1 cellular context compared by ENCODE assay signal in the genomic region with DNA sequence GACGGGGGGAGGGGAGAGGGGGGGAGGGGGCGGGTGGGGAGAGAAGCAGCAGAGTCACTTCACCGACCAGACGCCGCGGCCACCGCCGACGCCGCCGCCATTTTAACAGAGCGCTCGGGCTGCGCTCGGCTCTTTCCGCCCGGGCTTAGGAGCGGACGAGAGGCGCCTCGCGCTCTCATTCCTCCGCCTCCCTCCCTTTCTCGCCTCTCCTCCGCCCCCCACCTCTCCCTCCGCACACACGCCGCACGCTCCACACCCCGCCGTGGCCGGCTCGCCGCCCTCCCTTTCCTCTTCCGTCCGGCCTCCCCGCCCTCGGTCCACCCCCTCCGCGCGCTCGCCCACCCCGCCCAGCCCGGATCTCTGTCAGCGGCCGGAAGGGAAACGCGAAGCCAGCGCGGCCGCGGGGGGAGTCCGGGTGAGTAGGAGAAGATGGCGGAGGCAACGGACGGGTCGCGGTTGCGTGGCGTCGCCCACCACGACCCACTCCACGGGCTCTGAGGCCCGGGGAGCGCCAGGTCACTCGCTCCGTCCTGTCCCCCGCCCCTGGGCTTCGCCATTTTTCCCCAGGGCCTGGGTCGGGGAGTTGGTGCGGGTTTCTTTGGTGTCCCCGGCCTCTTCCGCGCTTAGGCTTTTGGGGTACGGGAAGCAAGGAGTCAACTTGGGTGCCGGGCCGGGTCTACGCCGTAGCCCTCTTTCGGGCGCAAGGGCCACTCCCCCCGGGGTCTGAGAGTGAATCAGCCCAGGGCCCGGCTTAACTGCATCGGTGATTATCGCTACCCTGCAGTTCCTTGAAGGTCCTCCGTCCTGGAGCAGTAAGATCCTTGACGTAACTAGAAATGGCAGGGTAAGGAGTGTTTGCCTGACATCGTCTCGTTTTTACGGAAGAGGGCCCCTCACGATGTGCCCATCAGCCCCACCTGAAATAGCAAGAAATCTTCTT.
TF ChIP-seq lines count a peak whose summit lies in the region.

A gene with protein sequence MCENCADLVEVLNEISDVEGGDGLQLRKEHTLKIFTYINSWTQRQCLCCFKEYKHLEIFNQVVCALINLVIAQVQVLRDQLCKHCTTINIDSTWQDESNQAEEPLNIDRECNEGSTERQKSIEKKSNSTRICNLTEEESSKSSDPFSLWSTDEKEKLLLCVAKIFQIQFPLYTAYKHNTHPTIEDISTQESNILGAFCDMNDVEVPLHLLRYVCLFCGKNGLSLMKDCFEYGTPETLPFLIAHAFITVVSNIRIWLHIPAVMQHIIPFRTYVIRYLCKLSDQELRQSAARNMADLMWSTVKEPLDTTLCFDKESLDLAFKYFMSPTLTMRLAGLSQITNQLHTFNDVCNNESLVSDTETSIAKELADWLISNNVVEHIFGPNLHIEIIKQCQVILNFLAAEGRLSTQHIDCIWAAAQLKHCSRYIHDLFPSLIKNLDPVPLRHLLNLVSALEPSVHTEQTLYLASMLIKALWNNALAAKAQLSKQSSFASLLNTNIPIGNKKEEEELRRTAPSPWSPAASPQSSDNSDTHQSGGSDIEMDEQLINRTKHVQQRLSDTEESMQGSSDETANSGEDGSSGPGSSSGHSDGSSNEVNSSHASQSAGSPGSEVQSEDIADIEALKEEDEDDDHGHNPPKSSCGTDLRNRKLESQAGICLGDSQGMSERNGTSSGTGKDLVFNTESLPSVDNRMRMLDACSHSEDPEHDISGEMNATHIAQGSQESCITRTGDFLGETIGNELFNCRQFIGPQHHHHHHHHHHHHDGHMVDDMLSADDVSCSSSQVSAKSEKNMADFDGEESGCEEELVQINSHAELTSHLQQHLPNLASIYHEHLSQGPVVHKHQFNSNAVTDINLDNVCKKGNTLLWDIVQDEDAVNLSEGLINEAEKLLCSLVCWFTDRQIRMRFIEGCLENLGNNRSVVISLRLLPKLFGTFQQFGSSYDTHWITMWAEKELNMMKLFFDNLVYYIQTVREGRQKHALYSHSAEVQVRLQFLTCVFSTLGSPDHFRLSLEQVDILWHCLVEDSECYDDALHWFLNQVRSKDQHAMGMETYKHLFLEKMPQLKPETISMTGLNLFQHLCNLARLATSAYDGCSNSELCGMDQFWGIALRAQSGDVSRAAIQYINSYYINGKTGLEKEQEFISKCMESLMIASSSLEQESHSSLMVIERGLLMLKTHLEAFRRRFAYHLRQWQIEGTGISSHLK (N-terminal part only) (minus strand): TSS at position 123 of the 940 bp plus-strand sequence. CDS start 395 bp downstream, outside the sequence.

TF ChIP-seq in HEK293, 187 proteins besides CTCF, POLR2A, EP300 and RAD21 (continued from another document and continues in another):
- TF ChIP-seq, protein P1, sequence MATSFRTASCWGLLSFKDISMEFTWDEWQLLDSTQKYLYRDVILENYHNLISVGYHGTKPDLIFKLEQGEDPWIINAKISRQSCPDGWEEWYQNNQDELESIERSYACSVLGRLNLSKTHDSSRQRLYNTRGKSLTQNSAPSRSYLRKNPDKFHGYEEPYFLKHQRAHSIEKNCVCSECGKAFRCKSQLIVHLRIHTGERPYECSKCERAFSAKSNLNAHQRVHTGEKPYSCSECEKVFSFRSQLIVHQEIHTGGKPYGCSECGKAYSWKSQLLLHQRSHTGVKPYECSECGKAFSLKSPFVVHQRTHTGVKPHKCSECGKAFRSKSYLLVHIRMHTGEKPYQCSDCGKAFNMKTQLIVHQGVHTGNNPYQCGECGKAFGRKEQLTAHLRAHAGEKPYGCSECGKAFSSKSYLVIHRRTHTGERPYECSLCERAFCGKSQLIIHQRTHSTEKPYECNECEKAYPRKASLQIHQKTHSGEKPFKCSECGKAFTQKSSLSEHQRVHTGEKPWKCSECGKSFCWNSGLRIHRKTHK (tag by site-specific recombination; IDR thresholded peaks at IDR 0.05) = no peak
- no peak for TF ChIP-seq ZNF155 (tag by site-specific recombination; IDR thresholded peaks at IDR 0.05)
- TF ChIP-seq ZNF629 (tag by site-specific recombination; IDR thresholded peaks at IDR 0.05) = peak; percentile 53; the same call in 1 of the 2 replicates
- no peak for TF ChIP-seq ZNF354C (tag by site-specific recombination; IDR thresholded peaks at IDR 0.05; ENCODE audit: borderline replicate concordance, low read depth)
- TF ChIP-seq, protein P2, sequence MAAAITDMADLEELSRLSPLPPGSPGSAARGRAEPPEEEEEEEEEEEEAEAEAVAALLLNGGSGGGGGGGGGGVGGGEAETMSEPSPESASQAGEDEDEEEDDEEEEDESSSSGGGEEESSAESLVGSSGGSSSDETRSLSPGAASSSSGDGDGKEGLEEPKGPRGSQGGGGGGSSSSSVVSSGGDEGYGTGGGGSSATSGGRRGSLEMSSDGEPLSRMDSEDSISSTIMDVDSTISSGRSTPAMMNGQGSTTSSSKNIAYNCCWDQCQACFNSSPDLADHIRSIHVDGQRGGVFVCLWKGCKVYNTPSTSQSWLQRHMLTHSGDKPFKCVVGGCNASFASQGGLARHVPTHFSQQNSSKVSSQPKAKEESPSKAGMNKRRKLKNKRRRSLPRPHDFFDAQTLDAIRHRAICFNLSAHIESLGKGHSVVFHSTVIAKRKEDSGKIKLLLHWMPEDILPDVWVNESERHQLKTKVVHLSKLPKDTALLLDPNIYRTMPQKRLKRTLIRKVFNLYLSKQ (tag by site-specific recombination; IDR thresholded peaks at IDR 0.05; ENCODE audit: borderline replicate concordance) = no peak
- TF ChIP-seq HOXA7 (CRISPR knock-in tag; IDR thresholded peaks at IDR 0.05; ENCODE audit: borderline replicate concordance) = no peak
- TF ChIP-seq ZIC2 (tag by site-specific recombination; IDR thresholded peaks at IDR 0.05) = peak; percentile 33
- TF ChIP-seq, protein P3, sequence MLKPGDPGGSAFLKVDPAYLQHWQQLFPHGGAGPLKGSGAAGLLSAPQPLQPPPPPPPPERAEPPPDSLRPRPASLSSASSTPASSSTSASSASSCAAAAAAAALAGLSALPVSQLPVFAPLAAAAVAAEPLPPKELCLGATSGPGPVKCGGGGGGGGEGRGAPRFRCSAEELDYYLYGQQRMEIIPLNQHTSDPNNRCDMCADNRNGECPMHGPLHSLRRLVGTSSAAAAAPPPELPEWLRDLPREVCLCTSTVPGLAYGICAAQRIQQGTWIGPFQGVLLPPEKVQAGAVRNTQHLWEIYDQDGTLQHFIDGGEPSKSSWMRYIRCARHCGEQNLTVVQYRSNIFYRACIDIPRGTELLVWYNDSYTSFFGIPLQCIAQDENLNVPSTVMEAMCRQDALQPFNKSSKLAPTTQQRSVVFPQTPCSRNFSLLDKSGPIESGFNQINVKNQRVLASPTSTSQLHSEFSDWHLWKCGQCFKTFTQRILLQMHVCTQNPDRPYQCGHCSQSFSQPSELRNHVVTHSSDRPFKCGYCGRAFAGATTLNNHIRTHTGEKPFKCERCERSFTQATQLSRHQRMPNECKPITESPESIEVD (tag by site-specific recombination; IDR thresholded peaks at IDR 0.05) = no peak
- peak; percentile 71; the same call in 1 of the 2 replicates for TF ChIP-seq KLF7 (tag by site-specific recombination; IDR thresholded peaks at IDR 0.05; ENCODE audit: borderline replicate concordance)
- TF ChIP-seq, protein P4, sequence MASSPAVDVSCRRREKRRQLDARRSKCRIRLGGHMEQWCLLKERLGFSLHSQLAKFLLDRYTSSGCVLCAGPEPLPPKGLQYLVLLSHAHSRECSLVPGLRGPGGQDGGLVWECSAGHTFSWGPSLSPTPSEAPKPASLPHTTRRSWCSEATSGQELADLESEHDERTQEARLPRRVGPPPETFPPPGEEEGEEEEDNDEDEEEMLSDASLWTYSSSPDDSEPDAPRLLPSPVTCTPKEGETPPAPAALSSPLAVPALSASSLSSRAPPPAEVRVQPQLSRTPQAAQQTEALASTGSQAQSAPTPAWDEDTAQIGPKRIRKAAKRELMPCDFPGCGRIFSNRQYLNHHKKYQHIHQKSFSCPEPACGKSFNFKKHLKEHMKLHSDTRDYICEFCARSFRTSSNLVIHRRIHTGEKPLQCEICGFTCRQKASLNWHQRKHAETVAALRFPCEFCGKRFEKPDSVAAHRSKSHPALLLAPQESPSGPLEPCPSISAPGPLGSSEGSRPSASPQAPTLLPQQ (tag by site-specific recombination; IDR thresholded peaks at IDR 0.05) = no peak; the same call in 1 of the 2 replicates
- TF ChIP-seq ZNF214 (tag by site-specific recombination; IDR thresholded peaks at IDR 0.05; ENCODE audit: borderline replicate concordance) = no peak
- TF ChIP-seq ZBTB8A (tag by site-specific recombination; IDR thresholded peaks at IDR 0.05) = peak; percentile 99
- no peak for TF ChIP-seq ZNF146 (tag by site-specific recombination; IDR thresholded peaks at IDR 0.05)
- TF ChIP-seq ZSCAN23 (tag by site-specific recombination; IDR thresholded peaks at IDR 0.05) = no peak
- no peak for TF ChIP-seq ZNF558 (tag by site-specific recombination; IDR thresholded peaks at IDR 0.05)
- no peak for TF ChIP-seq ZNF792 (tag by site-specific recombination; IDR thresholded peaks at IDR 0.05)
- TF ChIP-seq, protein P5, sequence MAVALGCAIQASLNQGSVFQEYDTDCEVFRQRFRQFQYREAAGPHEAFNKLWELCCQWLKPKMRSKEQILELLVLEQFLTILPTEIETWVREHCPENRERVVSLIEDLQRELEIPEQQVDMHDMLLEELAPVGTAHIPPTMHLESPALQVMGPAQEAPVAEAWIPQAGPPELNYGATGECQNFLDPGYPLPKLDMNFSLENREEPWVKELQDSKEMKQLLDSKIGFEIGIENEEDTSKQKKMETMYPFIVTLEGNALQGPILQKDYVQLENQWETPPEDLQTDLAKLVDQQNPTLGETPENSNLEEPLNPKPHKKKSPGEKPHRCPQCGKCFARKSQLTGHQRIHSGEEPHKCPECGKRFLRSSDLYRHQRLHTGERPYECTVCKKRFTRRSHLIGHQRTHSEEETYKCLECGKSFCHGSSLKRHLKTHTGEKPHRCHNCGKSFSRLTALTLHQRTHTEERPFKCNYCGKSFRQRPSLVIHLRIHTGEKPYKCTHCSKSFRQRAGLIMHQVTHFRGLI (tag by site-specific recombination; IDR thresholded peaks at IDR 0.05) = no peak
- no peak for TF ChIP-seq OSR2 (tag by site-specific recombination; IDR thresholded peaks at IDR 0.05)
- TF ChIP-seq ZNF529 (tag by site-specific recombination; IDR thresholded peaks at IDR 0.05; ENCODE audit: insufficient replicate concordance) = no peak
- TF ChIP-seq ZBTB17 (tag by site-specific recombination; IDR thresholded peaks at IDR 0.05) = no peak
- no peak for TF ChIP-seq ZBTB48 (tag by site-specific recombination; IDR thresholded peaks at IDR 0.05)
- no peak for TF ChIP-seq ZNF133 (tag by site-specific recombination; IDR thresholded peaks at IDR 0.05)
- TF ChIP-seq REPIN1 (tag by site-specific recombination; IDR thresholded peaks at IDR 0.05; ENCODE audit: low read depth) = no peak
- TF ChIP-seq ZNF19 (tag by site-specific recombination; IDR thresholded peaks at IDR 0.05; ENCODE audit: low read depth) = no peak
- TF ChIP-seq ZNF514 (tag by site-specific recombination; IDR thresholded peaks at IDR 0.05) = no peak
- no peak for TF ChIP-seq ZNF24 (tag by site-specific recombination; IDR thresholded peaks at IDR 0.05)
- TF ChIP-seq, protein P6, sequence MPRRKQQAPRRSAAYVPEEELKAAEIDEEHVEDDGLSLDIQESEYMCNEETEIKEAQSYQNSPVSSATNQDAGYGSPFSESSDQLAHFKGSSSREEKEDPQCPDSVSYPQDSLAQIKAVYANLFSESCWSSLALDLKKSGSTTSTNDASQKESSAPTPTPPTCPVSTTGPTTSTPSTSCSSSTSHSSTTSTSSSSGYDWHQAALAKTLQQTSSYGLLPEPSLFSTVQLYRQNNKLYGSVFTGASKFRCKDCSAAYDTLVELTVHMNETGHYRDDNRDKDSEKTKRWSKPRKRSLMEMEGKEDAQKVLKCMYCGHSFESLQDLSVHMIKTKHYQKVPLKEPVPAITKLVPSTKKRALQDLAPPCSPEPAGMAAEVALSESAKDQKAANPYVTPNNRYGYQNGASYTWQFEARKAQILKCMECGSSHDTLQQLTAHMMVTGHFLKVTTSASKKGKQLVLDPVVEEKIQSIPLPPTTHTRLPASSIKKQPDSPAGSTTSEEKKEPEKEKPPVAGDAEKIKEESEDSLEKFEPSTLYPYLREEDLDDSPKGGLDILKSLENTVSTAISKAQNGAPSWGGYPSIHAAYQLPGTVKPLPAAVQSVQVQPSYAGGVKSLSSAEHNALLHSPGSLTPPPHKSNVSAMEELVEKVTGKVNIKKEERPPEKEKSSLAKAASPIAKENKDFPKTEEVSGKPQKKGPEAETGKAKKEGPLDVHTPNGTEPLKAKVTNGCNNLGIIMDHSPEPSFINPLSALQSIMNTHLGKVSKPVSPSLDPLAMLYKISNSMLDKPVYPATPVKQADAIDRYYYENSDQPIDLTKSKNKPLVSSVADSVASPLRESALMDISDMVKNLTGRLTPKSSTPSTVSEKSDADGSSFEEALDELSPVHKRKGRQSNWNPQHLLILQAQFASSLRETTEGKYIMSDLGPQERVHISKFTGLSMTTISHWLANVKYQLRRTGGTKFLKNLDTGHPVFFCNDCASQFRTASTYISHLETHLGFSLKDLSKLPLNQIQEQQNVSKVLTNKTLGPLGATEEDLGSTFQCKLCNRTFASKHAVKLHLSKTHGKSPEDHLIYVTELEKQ (tag by site-specific recombination; IDR thresholded peaks at IDR 0.05; ENCODE audit: borderline replicate concordance) = no peak
- TF ChIP-seq ZBTB21 (tag by site-specific recombination; IDR thresholded peaks at IDR 0.05) = no peak
- TF ChIP-seq ZNF16 (tag by site-specific recombination; IDR thresholded peaks at IDR 0.05; ENCODE audit: low read depth) = no peak
- peak; percentile 46; the same call in 1 of the 2 replicates for TF ChIP-seq ZEB2 (tag by site-specific recombination; IDR thresholded peaks at IDR 0.05)
- no peak for TF ChIP-seq ZNF248 (tag by site-specific recombination; IDR thresholded peaks at IDR 0.05)
- TF ChIP-seq ZNF2 (tag by site-specific recombination; IDR thresholded peaks at IDR 0.05) = no peak
- TF ChIP-seq, protein P7, sequence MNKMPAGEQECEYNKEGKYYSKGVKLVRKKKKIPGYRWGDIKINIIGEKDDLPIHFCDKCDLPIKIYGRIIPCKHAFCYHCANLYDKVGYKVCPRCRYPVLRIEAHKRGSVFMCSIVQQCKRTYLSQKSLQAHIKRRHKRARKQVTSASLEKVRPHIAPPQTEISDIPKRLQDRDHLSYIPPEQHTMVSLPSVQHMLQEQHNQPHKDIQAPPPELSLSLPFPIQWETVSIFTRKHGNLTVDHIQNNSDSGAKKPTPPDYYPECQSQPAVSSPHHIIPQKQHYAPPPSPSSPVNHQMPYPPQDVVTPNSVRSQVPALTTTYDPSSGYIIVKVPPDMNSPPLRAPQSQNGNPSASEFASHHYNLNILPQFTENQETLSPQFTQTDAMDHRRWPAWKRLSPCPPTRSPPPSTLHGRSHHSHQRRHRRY (tag by site-specific recombination; IDR thresholded peaks at IDR 0.05) = no peak
- no peak for TF ChIP-seq ZNF677 (tag by site-specific recombination; IDR thresholded peaks at IDR 0.05)
- TF ChIP-seq, protein P8, sequence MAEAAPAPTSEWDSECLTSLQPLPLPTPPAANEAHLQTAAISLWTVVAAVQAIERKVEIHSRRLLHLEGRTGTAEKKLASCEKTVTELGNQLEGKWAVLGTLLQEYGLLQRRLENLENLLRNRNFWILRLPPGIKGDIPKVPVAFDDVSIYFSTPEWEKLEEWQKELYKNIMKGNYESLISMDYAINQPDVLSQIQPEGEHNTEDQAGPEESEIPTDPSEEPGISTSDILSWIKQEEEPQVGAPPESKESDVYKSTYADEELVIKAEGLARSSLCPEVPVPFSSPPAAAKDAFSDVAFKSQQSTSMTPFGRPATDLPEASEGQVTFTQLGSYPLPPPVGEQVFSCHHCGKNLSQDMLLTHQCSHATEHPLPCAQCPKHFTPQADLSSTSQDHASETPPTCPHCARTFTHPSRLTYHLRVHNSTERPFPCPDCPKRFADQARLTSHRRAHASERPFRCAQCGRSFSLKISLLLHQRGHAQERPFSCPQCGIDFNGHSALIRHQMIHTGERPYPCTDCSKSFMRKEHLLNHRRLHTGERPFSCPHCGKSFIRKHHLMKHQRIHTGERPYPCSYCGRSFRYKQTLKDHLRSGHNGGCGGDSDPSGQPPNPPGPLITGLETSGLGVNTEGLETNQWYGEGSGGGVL (tag by site-specific recombination; IDR thresholded peaks at IDR 0.05) = peak; percentile 98
